ENCODE assay signal across 17 cellular contexts in genomic region chr15:43402255-43402654, GRCh38. TPM values are rescaled to one million over a fixed set of nuclear protein-coding genes. Genes with fewer than 3 reads are reported as not detected.
DNase-seq lines count a peak whose midpoint lies in the region; ATAC-seq, FAIRE-seq and TF ChIP-seq lines count a peak whose summit lies in the region.
"Had no signal": no experiment of that assay in that cellular context is flagged by ENCODE, and none has a peak within 500 bp of the region (broad histone marks: within the 10 kb centered on the region; RNA-seq: fewer than 3 reads in every experiment).

No MANE protein-coding gene starts in this region.

- H3K36me3 ChIP-seq in small intestine (ENCODE audit: control insufficient read depth in 2 of 2, insufficient read depth in 2 of 2, low read length in 2 of 2), result peaks cover 26 to 27% of the 10 kb centered on the region in 2 donors

- no peaks in the 10 kb centered on the region for H3K9me3 ChIP-seq in small intestine (ENCODE audit: control insufficient read depth, low read depth)
- H3K9me3 ChIP-seq: BLaER1 treated with 17β-estradiol and CSF1 and Interleukin-3, amounts not matched to agents 10 nM and 100 nM had no signal

- FAIRE-seq in small intestine (lab: Jason Lieb, UNC), result no peak
- FAIRE-seq: GM19239, H54 had no signal

- no peak overlapping the region for H3K4me3 Mint-ChIP-seq in activated T-cell treated with anti-CD3 and anti-CD28 coated beads, Interleukin-2, amount 50 U/mL, for 72 hours
- no peak overlapping the region for H3K4me3 Mint-ChIP-seq in stimulated activated effector memory CD8-positive, alpha-beta T cell treated with anti-CD3 and anti-CD28 coated beads, Interleukin-12 subunit alpha, Interleukin-12 subunit beta, amount 100 ng/mL, for 72 hours
- H3K4me3 Mint-ChIP-seq: CD4-positive, CD25-positive, alpha-beta regulatory T cell had no signal

- H3K27ac ChIP-seq in VCaP, result peak overlapping the region; percentile 66; the same call in 1 of the 2 replicates
- H3K27ac ChIP-seq in dorsolateral prefrontal cortex, result peak overlapping the region in 40 of 59 donors; percentile 1 to 82 (median 40)
- H3K27ac ChIP-seq in small intestine (ENCODE audit: low read depth in 1 of 2, low read length in 1 of 2), result no peak overlapping the region
- H3K27ac ChIP-seq: 22Rv1; BLaER1 treated with 17β-estradiol and CSF1 and Interleukin-3, amounts not matched to agents 10 nM and 100 nM had no signal

- no peaks in the 10 kb centered on the region for H3K9me3 Mint-ChIP-seq in activated T-cell treated with anti-CD3 and anti-CD28 coated beads, Interleukin-2, amount 50 U/mL, for 72 hours
- no peaks in the 10 kb centered on the region for H3K9me3 Mint-ChIP-seq in stimulated activated effector memory CD8-positive, alpha-beta T cell treated with anti-CD3 and anti-CD28 coated beads, Interleukin-12 subunit alpha, Interleukin-12 subunit beta, amount 100 ng/mL, for 72 hours
- H3K9me3 Mint-ChIP-seq: CD4-positive, CD25-positive, alpha-beta regulatory T cell had no signal

- no peak for ATAC-seq in activated T-cell treated with anti-CD3 and anti-CD28 coated beads, Interleukin-2, amount 50 U/mL, for 72 hours (replicated peaks in 1 of 2)
- ATAC-seq in stimulated activated effector memory CD8-positive, alpha-beta T cell treated with anti-CD3 and anti-CD28 coated beads, Interleukin-12 subunit alpha, Interleukin-12 subunit beta, amount 100 ng/mL, for 72 hours, result no peak
- no peak for ATAC-seq in GM19397 (IDR thresholded peaks at IDR 0.05; ENCODE audit: unreplicated experiment)
- ATAC-seq: HCT116 had no signal

- H3K27me3 ChIP-seq in dorsolateral prefrontal cortex, result no peaks in the 10 kb centered on the region
- H3K27me3 ChIP-seq in small intestine (ENCODE audit: control insufficient read depth in 2 of 2, insufficient read depth in 2 of 2, low read length in 2 of 2), result no peaks in the 10 kb centered on the region
- H3K27me3 ChIP-seq: BLaER1 treated with 17β-estradiol and CSF1 and Interleukin-3, amounts not matched to agents 10 nM and 100 nM had no signal

- no peak for DNase-seq in activated T-cell treated with anti-CD3 and anti-CD28 coated beads, Interleukin-2, amount 50 U/mL, for 72 hours
- no peak for DNase-seq in activated T-cell treated with anti-CD3 and anti-CD28 coated beads, Interleukin-2, amount 50 U/mL, for 1 hour
- no peak for DNase-seq in dorsolateral prefrontal cortex
- DNase-seq in stimulated activated effector memory CD8-positive, alpha-beta T cell treated with anti-CD3 and anti-CD28 coated beads, Interleukin-12 subunit alpha, Interleukin-12 subunit beta, amount 100 ng/mL, for 72 hours (ENCODE audit: low spot score in 2 of 2), result no peak
- DNase-seq in NCI-H2081 treated with DMSO at 0.1 percent for 48 hours (lab: John Stamatoyannopoulos, UW), result no peak
- DNase-seq in small intestine, result no peak
- DNase-seq: ACHN; CD4-positive, CD25-positive, alpha-beta regulatory T cell; DMS53; GF-D8 had no signal

- H3K27me3 Mint-ChIP-seq in activated T-cell treated with anti-CD3 and anti-CD28 coated beads, Interleukin-2, amount 50 U/mL, for 72 hours (ENCODE audit: low read depth), result no peaks in the 10 kb centered on the region
- H3K27me3 Mint-ChIP-seq: CD4-positive, CD25-positive, alpha-beta regulatory T cell had no signal

- H3K4me3 ChIP-seq in dorsolateral prefrontal cortex (no peak overlapping the region), small intestine (ENCODE audit: low read depth in 1 of 2, low read length in 2 of 2) (no peak overlapping the region)
- H3K4me3 ChIP-seq: BLaER1 treated with 17β-estradiol and CSF1 and Interleukin-3, amounts not matched to agents 10 nM and 100 nM had no signal

- intact Hi-C loops in dorsolateral prefrontal cortex (cut with DNase I), result no loop called here

- peaks cover 4% of the 10 kb centered on the region for H3K4me1 Mint-ChIP-seq in activated T-cell treated with anti-CD3 and anti-CD28 coated beads, Interleukin-2, amount 50 U/mL, for 72 hours (ENCODE audit: low read depth)
- H3K4me1 Mint-ChIP-seq in stimulated activated effector memory CD8-positive, alpha-beta T cell treated with anti-CD3 and anti-CD28 coated beads, Interleukin-12 subunit alpha, Interleukin-12 subunit beta, amount 100 ng/mL, for 72 hours, result no peaks in the 10 kb centered on the region

- H3K27ac Mint-ChIP-seq in activated T-cell treated with anti-CD3 and anti-CD28 coated beads, Interleukin-2, amount 50 U/mL, for 72 hours, result peak overlapping the region; percentile 48
- H3K27ac Mint-ChIP-seq in stimulated activated effector memory CD8-positive, alpha-beta T cell treated with anti-CD3 and anti-CD28 coated beads, Interleukin-12 subunit alpha, Interleukin-12 subunit beta, amount 100 ng/mL, for 72 hours, result peak overlapping the region; percentile 12

- 86 to 94% (median 86%) methylated on average over 3 of the region's 3 CpGs for WGBS in small intestine, 3 donors

- TF ChIP-seq CTCF in VCaP (conservative IDR thresholded peaks at IDR 0.05), result no peak
- no peak for TF ChIP-seq CTCF in dorsolateral prefrontal cortex (IDR thresholded peaks at IDR 0.05 in 54 of 56, conservative IDR thresholded peaks at IDR 0.05 in 2 of 56; ENCODE audit: low read depth in 1 of 56, partially characterized antibody in 56 of 56)

- no peaks in the 10 kb centered on the region for H3K4me1 ChIP-seq in small intestine (ENCODE audit: control insufficient read depth in 2 of 2, insufficient read depth in 1 of 2, low read depth in 1 of 2, low read length in 1 of 2)
- H3K4me1 ChIP-seq: BLaER1 treated with 17β-estradiol and CSF1 and Interleukin-3, amounts not matched to agents 10 nM and 100 nM had no signal

- peaks cover 13 to 17% of the 10 kb centered on the region in 2 donors for H3K36me3 Mint-ChIP-seq in activated T-cell treated with anti-CD3 and anti-CD28 coated beads, Interleukin-2, amount 50 U/mL, for 72 hours (ENCODE audit: insufficient read depth in 2 of 2)
- peaks cover 96% of the 10 kb centered on the region for H3K36me3 Mint-ChIP-seq in stimulated activated effector memory CD8-positive, alpha-beta T cell treated with anti-CD3 and anti-CD28 coated beads, Interleukin-12 subunit alpha, Interleukin-12 subunit beta, amount 100 ng/mL, for 72 hours

RNA-seq across cellular contexts. Expression of gene TUBGCP4, which starts 31.4 kb away (rescaled TPM):
- 10 to 100 TPM; 28.0 to 28.7 TPM for total RNA-seq in activated T-cell treated with anti-CD3 and anti-CD28 coated beads, Interleukin-2, amount 50 U/mL, for 72 hours
- total RNA-seq in dorsolateral prefrontal cortex, result 10 to 100 TPM; 19.0 to 42.6 (median 29.7) TPM
- polyA plus RNA-seq in small intestine, result 1 to 10 TPM; 3.2 to 7.9 (median 4.2) TPM

RNA-seq across cellular contexts. Expression of gene ZSCAN29, which starts 31.4 kb away (rescaled TPM):
- total RNA-seq in activated T-cell treated with anti-CD3 and anti-CD28 coated beads, Interleukin-2, amount 50 U/mL, for 72 hours, result 10 to 100 TPM; 42.0 to 44.8 TPM
- total RNA-seq in dorsolateral prefrontal cortex, result 10 to 100 TPM; 16.1 to 41.9 (median 26.0) TPM
- polyA plus RNA-seq in small intestine, result 1 to 10 TPM; 7.0 to 9.2 (median 7.6) TPM

Comparison
In these comparisons a context has a peak if more than half of its experiments do, and no peak if none do; other contexts are left out.
1. H3K27ac ChIP-seq: peak in VCaP (single experiment) and dorsolateral prefrontal cortex (40 of 59); none in small intestine (0 of 2).